In the genomic region with DNA sequence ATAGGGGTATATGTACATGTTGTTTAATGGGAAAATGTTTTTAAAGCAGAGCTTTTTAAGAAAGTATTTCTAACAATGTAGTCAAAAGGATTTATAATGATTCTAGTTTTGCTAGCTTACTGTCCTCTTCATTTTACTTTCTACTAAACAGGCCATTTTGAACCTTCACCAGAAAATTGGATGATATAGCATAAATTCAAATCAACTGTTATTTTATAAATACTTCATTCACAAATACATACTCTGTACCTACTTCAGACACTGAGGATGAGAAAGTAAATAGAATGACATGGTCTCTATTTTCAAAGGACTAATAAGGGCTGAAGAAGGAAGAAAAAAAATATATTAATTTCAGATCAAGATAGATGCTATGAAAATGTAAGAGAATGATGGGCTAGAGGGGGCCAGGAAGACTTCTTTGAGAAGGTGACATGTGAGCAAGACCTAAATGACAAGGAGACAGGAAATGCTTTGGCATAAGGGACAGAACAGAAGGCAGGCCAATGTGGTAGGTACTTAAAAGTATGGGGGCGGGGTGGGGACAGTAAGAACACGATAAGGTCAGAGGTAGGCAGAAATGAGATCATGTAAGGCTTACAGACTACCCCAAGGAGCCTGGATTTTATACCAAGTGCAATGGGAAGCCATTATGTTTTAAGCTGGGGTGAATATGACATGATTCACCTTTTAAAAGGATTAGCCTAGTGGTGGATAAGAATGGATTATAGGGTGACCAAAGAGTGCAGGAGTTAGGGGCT, we compare ENCODE assay signal across 12 cellular contexts. TPM values are rescaled to one million over a fixed set of nuclear protein-coding genes. Genes with fewer than 3 reads are reported as not detected.
A peak's percentile ranks its signal among the peaks of the same experiment; 100 is the strongest.
DNase-seq lines count a peak whose midpoint lies in the region; ATAC-seq and TF ChIP-seq lines count a peak whose summit lies in the region.
"Had no signal": no experiment of that assay in that cellular context is flagged by ENCODE, and none has a peak within 500 bp of the region (broad histone marks: within the 10 kb centered on the region; RNA-seq: fewer than 3 reads in every experiment).

No MANE protein-coding gene starts in this region.

- H3K79me1 ChIP-seq in IMR-90 (ENCODE audit: low read depth in 1 of 2, low read length in 2 of 2) (peaks cover 26 to 48% of the 10 kb centered on the region in 2 experiments), mesenchymal stem cell (replicated peaks; ENCODE audit: low read length, poor library complexity, severe bottlenecking) (peaks cover 5% of the 10 kb centered on the region)

- H4K20me1 ChIP-seq in IMR-90 (ENCODE audit: insufficient read depth, low read length) = peaks cover 32% of the 10 kb centered on the region

- H3K4ac ChIP-seq in IMR-90 (ENCODE audit: low read depth, low read length) (no peak overlapping the region), mesenchymal stem cell (ENCODE audit: low read depth in 1 of 2, low read length in 2 of 2) (no peak overlapping the region)

- no peak overlapping the region for H4K5ac ChIP-seq in IMR-90 (ENCODE audit: low read depth, low read length)

- POLR2A ChIA-PET in CD4-positive, alpha-beta T cell (lab: Charles Lee) = no interaction called here
- POLR2A ChIA-PET in IMR-90 (lab: Charles Lee; ENCODE audit: unreplicated experiment) = no interaction called here

- H3K56ac ChIP-seq in IMR-90 (ENCODE audit: extremely low read depth, insufficient read depth, low read length) = no peak overlapping the region

- H3K27me3 Mint-ChIP-seq in CD4-positive, alpha-beta T cell = no peaks in the 10 kb centered on the region
- no peaks in the 10 kb centered on the region for H3K27me3 Mint-ChIP-seq in activated T-cell treated with anti-CD3 and anti-CD28 coated beads, Interleukin-2, amount 50 U/mL, for 72 hours (ENCODE audit: low read depth)
- H3K27me3 Mint-ChIP-seq in mesothelial cell of epicardium (ENCODE audit: low read depth) = no peaks in the 10 kb centered on the region
- H3K27me3 Mint-ChIP-seq: T-cell had no signal

- TF ChIP-seq POLR2A in IMR-90 (IDR thresholded peaks at IDR 0.05; ENCODE audit: low read depth, low read length) = no peak

- no peak overlapping the region for H3K27ac Mint-ChIP-seq in CD4-positive, alpha-beta T cell
- H3K27ac Mint-ChIP-seq in activated T-cell treated with anti-CD3 and anti-CD28 coated beads, Interleukin-2, amount 50 U/mL, for 72 hours = peak overlapping the region; percentile 99
- H3K27ac Mint-ChIP-seq in mesothelial cell of epicardium = no peak overlapping the region
- H3K27ac Mint-ChIP-seq: CD8-positive, alpha-beta T cell; T-cell had no signal

- no peak overlapping the region for H2BK5ac ChIP-seq in IMR-90 (ENCODE audit: low read depth, low read length, poor library complexity, severe bottlenecking)
- no peak overlapping the region for H2BK5ac ChIP-seq in mesenchymal stem cell (ENCODE audit: low read depth, low read length, poor library complexity, severe bottlenecking)

- H4K8ac ChIP-seq in IMR-90 (ENCODE audit: low read depth in 2 of 2, low read length in 2 of 2) (no peak overlapping the region), mesenchymal stem cell (ENCODE audit: low read length) (no peak overlapping the region)

- H3K36me3 ChIP-seq in IMR-90 (ENCODE audit: control insufficient read depth, insufficient read depth, low read length) (peaks cover 11% of the 10 kb centered on the region), mesenchymal stem cell (ENCODE audit: control insufficient read depth in 1 of 2, insufficient read depth in 2 of 2, low read depth in 1 of 2, low read length in 2 of 2) (peaks cover 7 to 41% of the 10 kb centered on the region in 2 experiments)

- H3K4me1 Mint-ChIP-seq in CD4-positive, alpha-beta T cell (ENCODE audit: low read depth) = peaks cover 53% of the 10 kb centered on the region
- H3K4me1 Mint-ChIP-seq in activated T-cell treated with anti-CD3 and anti-CD28 coated beads, Interleukin-2, amount 50 U/mL, for 72 hours (ENCODE audit: low read depth) = peaks cover 63% of the 10 kb centered on the region
- peaks cover 37% of the 10 kb centered on the region for H3K4me1 Mint-ChIP-seq in mesothelial cell of epicardium

- intact Hi-C loops in CD4-positive, alpha-beta T cell (cut with DNase I, micrococcal nuclease) = loop anchor here (5.0 to 10.0 kb wide), 9 partner anchors 315 to 1465 kb away; a partner anchor contains a TSS
- intact Hi-C loops in IMR-90 (cut with micrococcal nuclease) (no loop called here), left cardiac atrium (cut with DNase I) (loop anchor here in 1 of 2 donors (5.0 to 10.0 kb wide), 2 partner anchors 95 to 183 kb away; no protein-coding TSS in a partner anchor)

- H2BK12ac ChIP-seq in mesenchymal stem cell (ENCODE audit: low read length in 2 of 2) = no peak overlapping the region

- dilution Hi-C loops in IMR-90 (cut with HindIII; ENCODE audit: low sequenced_read_pairs, unreplicated experiment) = no loop called here

- H3K36me3 Mint-ChIP-seq in CD4-positive, alpha-beta T cell (ENCODE audit: low read depth) = peaks cover 29% of the 10 kb centered on the region
- H3K36me3 Mint-ChIP-seq in activated T-cell treated with anti-CD3 and anti-CD28 coated beads, Interleukin-2, amount 50 U/mL, for 72 hours (ENCODE audit: insufficient read depth in 2 of 2) = peaks cover 22 to 67% of the 10 kb centered on the region in 2 donors
- peaks cover 6% of the 10 kb centered on the region for H3K36me3 Mint-ChIP-seq in mesothelial cell of epicardium

- H3K4me1 ChIP-seq in IMR-90 (ENCODE audit: control insufficient read depth, insufficient read depth, low read length) = no peaks in the 10 kb centered on the region
- H3K4me1 ChIP-seq in mesenchymal stem cell (ENCODE audit: control insufficient read depth, insufficient read depth, low read depth, low read length) = no peaks in the 10 kb centered on the region

- no peak overlapping the region for H3K4me2 ChIP-seq in IMR-90 (ENCODE audit: low read depth, low read length)
- H3K4me2 ChIP-seq in mesenchymal stem cell (ENCODE audit: low read length, poor library complexity, severe bottlenecking) = no peak overlapping the region
- H3K4me2 ChIP-seq: KMS-11 had no signal

- H3K9me3 ChIP-seq in CD4-positive, alpha-beta T cell (ENCODE audit: control insufficient read depth, low read length) = no peaks in the 10 kb centered on the region
- H3K9me3 ChIP-seq in IMR-90 (ENCODE audit: control insufficient read depth, insufficient read depth, low read length) = no peaks in the 10 kb centered on the region
- no peaks in the 10 kb centered on the region for H3K9me3 ChIP-seq in mesenchymal stem cell (ENCODE audit: control insufficient read depth, low read length)
- H3K9me3 ChIP-seq: suprapubic skin had no signal

- BruUV-seq in IMR-90 (replicated peaks; lab: Mats Ljungman, UMichigan) = no TSS peak

- H4K91ac ChIP-seq in IMR-90 (ENCODE audit: insufficient read depth, low read depth, low read length) = no peak overlapping the region
- no peak overlapping the region for H4K91ac ChIP-seq in mesenchymal stem cell (ENCODE audit: low read length)

- no peak for ATAC-seq in CD4-positive, alpha-beta T cell (ENCODE audit: poor library complexity)
- ATAC-seq in IMR-90 (ENCODE audit: low read depth) (no peak), left cardiac atrium (no peak)
- peak; percentile 71 to 78 for ATAC-seq in activated T-cell treated with anti-CD3 and anti-CD28 coated beads, Interleukin-2, amount 50 U/mL, for 72 hours (replicated peaks in 1 of 2)
- ATAC-seq: CD8-positive, alpha-beta T cell; T-cell had no signal

- H3K18ac ChIP-seq in IMR-90 (ENCODE audit: low read depth, low read length) = no peak overlapping the region
- no peak overlapping the region for H3K18ac ChIP-seq in mesenchymal stem cell (ENCODE audit: low read depth in 1 of 2, low read length in 2 of 2)

- H2AK5ac ChIP-seq in IMR-90 (ENCODE audit: low read depth, low read length) (no peak overlapping the region), mesenchymal stem cell (ENCODE audit: low read length, severe bottlenecking) (no peak overlapping the region)

- H2AK9ac ChIP-seq in IMR-90 (replicated peaks; ENCODE audit: low read depth, low read length, poor library complexity) = no peak overlapping the region

- no peak for DNase-seq in CD4-positive, alpha-beta T cell
- DNase-seq in IMR-90 (no peak), mesenchymal stem cell (peak; percentile 49), left cardiac atrium (no peak), Ammon's horn (ENCODE audit: low spot score) (no peak), mesothelial cell of epicardium (ENCODE audit: low spot score in 2 of 2, unreplicated experiment in 2 of 2) (no peak)
- DNase-seq in activated T-cell treated with anti-CD3 and anti-CD28 coated beads, Interleukin-2, amount 50 U/mL, for 72 hours = peak; percentile 66 to 69
- DNase-seq: CD8-positive, alpha-beta T cell; posterior cingulate gyrus; T-cell had no signal

- H2BK120ac ChIP-seq in IMR-90 (ENCODE audit: low read depth, low read length) = no peak overlapping the region
- H2BK120ac ChIP-seq in mesenchymal stem cell (ENCODE audit: low read depth, low read length) = no peak overlapping the region

- H3K14ac ChIP-seq in IMR-90 (replicated peaks; ENCODE audit: low read depth, low read length) = no peak overlapping the region
- no peak overlapping the region for H3K14ac ChIP-seq in mesenchymal stem cell (ENCODE audit: low read length in 2 of 2)

- H3K9me1 ChIP-seq in IMR-90 (ENCODE audit: insufficient read depth, low read length) = peaks cover 5% of the 10 kb centered on the region

- in situ Hi-C loops in IMR-90 (cut with MboI; ENCODE audit: low sequenced_read_pairs) = loop anchor here (10.0 kb wide), 1 partner anchor 185 kb away; no protein-coding TSS in a partner anchor

- no peak for TF ChIP-seq RAD21 in IMR-90 (IDR thresholded peaks at IDR 0.05; ENCODE audit: low read length)

- TF ChIP-seq CTCF in CD4-positive, alpha-beta T cell (IDR thresholded peaks at IDR 0.05) = no peak
- TF ChIP-seq CTCF in IMR-90 (conservative IDR thresholded peaks at IDR 0.05; ENCODE audit: low read depth, low read length) (no peak), mesothelial cell of epicardium (IDR thresholded peaks at IDR 0.05; ENCODE audit: unreplicated experiment) (no peak)

- no peak overlapping the region for H3K9ac ChIP-seq in IMR-90 (ENCODE audit: low read depth, low read length)
- H3K9ac ChIP-seq in mesenchymal stem cell (ENCODE audit: low read length) = no peak overlapping the region
- H3K9ac ChIP-seq: KMS-11 had no signal

- H3K4me3 Mint-ChIP-seq in CD4-positive, alpha-beta T cell = peak overlapping the region; percentile 40
- peak overlapping the region; percentile 96 to 98 for H3K4me3 Mint-ChIP-seq in activated T-cell treated with anti-CD3 and anti-CD28 coated beads, Interleukin-2, amount 50 U/mL, for 72 hours
- no peak overlapping the region for H3K4me3 Mint-ChIP-seq in mesothelial cell of epicardium
- H3K4me3 Mint-ChIP-seq: CD8-positive, alpha-beta T cell; T-cell had no signal

- no peak overlapping the region for H2BK20ac ChIP-seq in IMR-90 (ENCODE audit: low read depth, low read length)

- CTCF ChIA-PET in CD4-positive, alpha-beta T cell (lab: Charles Lee) = no interaction called here
- CTCF ChIA-PET in IMR-90 (lab: Yijun Ruan, JAX) = no interaction called here

- H2AFZ ChIP-seq in IMR-90 (replicated peaks; ENCODE audit: low read length, poor library complexity) (no peak overlapping the region), mesenchymal stem cell (ENCODE audit: low read depth, low read length) (no peak overlapping the region)

- H3K9me3 Mint-ChIP-seq in CD4-positive, alpha-beta T cell = no peaks in the 10 kb centered on the region
- no peaks in the 10 kb centered on the region for H3K9me3 Mint-ChIP-seq in activated T-cell treated with anti-CD3 and anti-CD28 coated beads, Interleukin-2, amount 50 U/mL, for 72 hours
- H3K9me3 Mint-ChIP-seq in mesothelial cell of epicardium = no peaks in the 10 kb centered on the region
- H3K9me3 Mint-ChIP-seq: CD8-positive, alpha-beta T cell; T-cell had no signal

- H3K27ac ChIP-seq in CD4-positive, alpha-beta T cell (ENCODE audit: low read depth, low read length) = no peak overlapping the region
- no peak overlapping the region for H3K27ac ChIP-seq in IMR-90 (ENCODE audit: insufficient read depth, low read length)
- no peak overlapping the region for H3K27ac ChIP-seq in mesenchymal stem cell (ENCODE audit: low read length, poor library complexity, severe bottlenecking)
- H3K27ac ChIP-seq: KMS-11, suprapubic skin had no signal

- 0 out of 2 replicates have a peak overlapping the region, but pooled peaks have one; percentile 9 for H3K23ac ChIP-seq in IMR-90 (ENCODE audit: low read depth, low read length)
- no peak overlapping the region for H3K23ac ChIP-seq in mesenchymal stem cell (ENCODE audit: low read length in 2 of 2)

- 60% methylated on average over 1 of the region's 2 CpGs; no CpG with 5 or more reads in 1 of the 2 experiments for whole genome bisulfite sequencing in IMR-90 (ENCODE audit: extremely low coverage in 2 of 2, insufficient read length in 1 of 2), 2 experiments
- 97% methylated on average over 2 of the region's 2 CpGs for WGBS in mesenchymal stem cell

- no peaks in the 10 kb centered on the region for H3K27me3 ChIP-seq in CD4-positive, alpha-beta T cell (ENCODE audit: control insufficient read depth, insufficient read depth, low read length)
- H3K27me3 ChIP-seq in IMR-90 (ENCODE audit: control insufficient read depth, insufficient read depth, low read length) = no peaks in the 10 kb centered on the region
- no peaks in the 10 kb centered on the region for H3K27me3 ChIP-seq in mesenchymal stem cell (ENCODE audit: control insufficient read depth in 1 of 2, insufficient read depth in 1 of 2, low read length in 2 of 2)
- H3K27me3 ChIP-seq: suprapubic skin had no signal

- H3K4me3 ChIP-seq in IMR-90 (ENCODE audit: insufficient read depth, low read depth, low read length) (no peak overlapping the region), mesenchymal stem cell (ENCODE audit: insufficient read depth in 1 of 2, low read depth in 1 of 2, low read length in 2 of 2) (no peak overlapping the region)
- H3K4me3 ChIP-seq: suprapubic skin had no signal

- H2BK15ac ChIP-seq in IMR-90 (ENCODE audit: low read depth, low read length) (no peak overlapping the region), mesenchymal stem cell (ENCODE audit: low read depth, poor library complexity, severe bottlenecking) (no peak overlapping the region)

RNA-seq across cellular contexts. Expression of a gene that starts 5.2 kb away (rescaled TPM):
- total RNA-seq in CD4-positive, alpha-beta T cell = 100 to 1,000 TPM; 154 to 159 TPM
- total RNA-seq in IMR-90 (2012; rRNA removed) (31.7 and 45.3 TPM in 2 replicates), left cardiac atrium (100 to 1,000 TPM; 126 to 319 TPM), mesothelial cell of epicardium (48.5 to 53.9 TPM (median 52.0 TPM) in 3 replicates)
- 10.4 and 13.3 TPM in 2 replicates for polyA plus RNA-seq in IMR-90 (2012; rRNA removed)
- 1.8 and 18.5 TPM in 2 replicates for polyA plus RNA-seq in IMR-90 (2012; cell fraction: cytosol; rRNA removed)
- 1.7 and 34.1 TPM in 2 replicates for polyA plus RNA-seq in IMR-90 (2012; cell fraction: nucleus; rRNA removed; ENCODE audit: low replicate concordance)
- 1,000 to 10,000 TPM in 1 of 2 donors, 100 to 1,000 TPM in 1; 819 to 1,006 TPM for total RNA-seq in activated T-cell treated with anti-CD3 and anti-CD28 coated beads, Interleukin-2, amount 50 U/mL, for 72 hours
- polyA plus RNA-seq in mesenchymal stem cell (2013, experiment 1 of 2) = 61.9 TPM
- polyA plus RNA-seq in mesenchymal stem cell (2013, experiment 2 of 2) = 63.3 TPM

Comparison
In these comparisons a context has a peak if more than half of its experiments do, and no peak if none do; other contexts are left out.
1. ATAC-seq: peak in activated T-cell treated with anti-CD3 and anti-CD28 coated beads, Interleukin-2, amount 50 U/mL, for 72 hours (2 of 2); none in CD4-positive, alpha-beta T cell (single experiment), IMR-90 (single experiment) and left cardiac atrium (0 of 2).
2. DNase-seq: peak in activated T-cell treated with anti-CD3 and anti-CD28 coated beads, Interleukin-2, amount 50 U/mL, for 72 hours (2 of 2) and mesenchymal stem cell (single experiment); none in CD4-positive, alpha-beta T cell (0 of 10), IMR-90 (single experiment), left cardiac atrium (single experiment), Ammon's horn (single experiment) and mesothelial cell of epicardium (0 of 2).